ENCODE assay signal across 25 cellular contexts in the genomic region with DNA sequence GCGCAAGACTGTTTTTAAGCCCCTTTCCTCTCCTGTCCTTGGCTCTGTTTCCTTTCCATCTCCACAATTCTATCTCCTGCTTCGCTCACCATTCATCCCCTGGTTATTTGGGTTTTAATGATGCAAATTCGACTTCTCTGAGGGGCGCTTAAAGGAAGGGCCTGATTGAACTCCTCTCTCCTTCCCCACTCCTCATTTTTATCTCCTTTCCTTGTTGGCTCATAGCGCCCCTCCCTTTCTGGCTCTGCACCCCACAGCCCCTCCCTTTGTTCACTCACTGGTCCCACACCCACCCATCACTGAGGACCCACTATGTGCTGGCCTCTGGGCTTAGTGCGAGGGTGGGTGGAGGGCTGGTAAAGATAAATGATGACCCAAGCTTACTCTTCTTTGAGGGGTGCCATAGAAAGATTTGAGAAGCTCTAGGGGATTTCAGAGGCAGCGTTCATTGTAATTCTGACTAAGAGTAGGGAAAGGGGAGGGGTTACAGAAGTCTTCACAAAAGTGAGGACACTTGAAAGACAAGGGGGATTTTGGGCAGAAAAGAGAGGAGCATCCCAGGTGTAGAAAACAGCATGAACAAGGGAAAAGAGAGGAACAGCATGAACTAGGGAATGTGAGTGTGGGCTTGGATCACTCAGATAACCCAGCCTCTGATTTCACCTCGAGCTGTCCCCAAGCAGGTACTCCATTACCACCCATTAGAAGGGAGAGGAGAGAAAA.
"Had no signal": no experiment of that assay in that cellular context is flagged by ENCODE, and none has a peak within 500 bp of the region (broad histone marks: within the 10 kb centered on the region; RNA-seq: fewer than 3 reads in every experiment).

No MANE protein-coding gene starts in this region.

- H3K4me3 Mint-ChIP-seq: activated CD8-positive, alpha-beta T cell treated with anti-CD3 and anti-CD28 coated beads, Interleukin-2, amount 10 ng/mL, durations not matched to agents 7 days and 5 days; activated naive CD4-positive, alpha-beta T cell treated with anti-CD3 and anti-CD28 coated beads for 36 hours; activated T-cell treated with anti-CD3 and anti-CD28 coated beads, Interleukin-2, amount 50 U/mL, for 24 hours; brain; dendritic cell treated with granulocyte-macrophage colony-stimulating factor and Interleukin-4, amounts not matched to agents 40 ng/mL and 50 ng/mL, for 4 days; natural killer cell; T-helper 1 cell treated with Interleukin-12 subunit alpha and Interleukin-12 subunit beta and Interleukin-4 antibody, amounts not matched to agents 30 μg/mL and 1 μg/mL, for 36 hours had no signal

- ATAC-seq: activated CD8-positive, alpha-beta T cell treated with anti-CD3 and anti-CD28 coated beads, Interleukin-2, amount 10 ng/mL, durations not matched to agents 7 days and 5 days; heart right ventricle; left lobe of liver; lower lobe of right lung; natural killer cell had no signal

- H3K4me1 Mint-ChIP-seq: natural killer cell had no signal

- H3K27ac ChIP-seq: heart right ventricle, lower lobe of right lung, neutrophil, ovary, prostate gland, stomach, suprapubic skin, tibial nerve had no signal

- H3K9me3 Mint-ChIP-seq: activated T-cell treated with anti-CD3 and anti-CD28 coated beads, Interleukin-2, amount 50 U/mL, for 24 hours; dendritic cell treated with granulocyte-macrophage colony-stimulating factor and Interleukin-4, amounts not matched to agents 40 ng/mL and 50 ng/mL, for 4 days; natural killer cell had no signal

- H3K36me3 Mint-ChIP-seq: brain, natural killer cell had no signal

- H3K36me3 ChIP-seq: heart right ventricle, lower lobe of right lung, neutrophil, ovary, prostate gland, stomach, suprapubic skin, tibial nerve had no signal

- H3K27ac Mint-ChIP-seq: activated CD8-positive, alpha-beta T cell treated with anti-CD3 and anti-CD28 coated beads, Interleukin-2, amount 10 ng/mL, durations not matched to agents 7 days and 5 days; activated naive CD4-positive, alpha-beta T cell treated with anti-CD3 and anti-CD28 coated beads for 36 hours; activated T-cell treated with anti-CD3 and anti-CD28 coated beads, Interleukin-2, amount 50 U/mL, for 24 hours; brain; dendritic cell treated with granulocyte-macrophage colony-stimulating factor and Interleukin-4, amounts not matched to agents 40 ng/mL and 50 ng/mL, for 4 days; natural killer cell; T-helper 1 cell treated with Interleukin-12 subunit alpha and Interleukin-12 subunit beta and Interleukin-4 antibody, amounts not matched to agents 30 μg/mL and 1 μg/mL, for 36 hours had no signal

- H3K27me3 Mint-ChIP-seq: activated T-cell treated with anti-CD3 and anti-CD28 coated beads, Interleukin-2, amount 50 U/mL, for 24 hours had no signal

- DNase-seq: activated CD4-positive, alpha-beta T cell treated with anti-CD3 and anti-CD28 coated beads for 48 hours; activated CD4-positive, CD25-positive, alpha-beta regulatory T cell; activated CD8-positive, alpha-beta T cell treated with anti-CD3 and anti-CD28 coated beads, Interleukin-2, amount 10 ng/mL, durations not matched to agents 7 days and 5 days; activated naive CD4-positive, alpha-beta T cell treated with anti-CD3 and anti-CD28 coated beads for 36 hours; activated T-cell treated with anti-CD3 and anti-CD28 coated beads, Interleukin-2, amount 50 U/mL, for 24 hours; aorta; caudate nucleus; effector CD4-positive, alpha-beta T cell; foreskin fibroblast; heart right ventricle; lower lobe of right lung; natural killer cell; ovary; stimulated activated CD4-positive, alpha-beta T cell treated with anti-CD3 and anti-CD28 coated beads, Interleukin-2, amount 100 ng/mL, for 48 hours; stimulated activated CD8-positive, alpha-beta memory T cell treated with anti-CD3 and anti-CD28 coated beads, Interleukin-4, amount 100 ng/mL, for 48 hours; stomach; T1000 had no signal

- H3K4me3 ChIP-seq: heart right ventricle, lower lobe of right lung, ovary, prostate gland, stomach, suprapubic skin, tibial nerve had no signal

- H3K27me3 ChIP-seq: heart right ventricle, neutrophil, ovary, stomach, tibial nerve had no signal
